In the genomic region with DNA sequence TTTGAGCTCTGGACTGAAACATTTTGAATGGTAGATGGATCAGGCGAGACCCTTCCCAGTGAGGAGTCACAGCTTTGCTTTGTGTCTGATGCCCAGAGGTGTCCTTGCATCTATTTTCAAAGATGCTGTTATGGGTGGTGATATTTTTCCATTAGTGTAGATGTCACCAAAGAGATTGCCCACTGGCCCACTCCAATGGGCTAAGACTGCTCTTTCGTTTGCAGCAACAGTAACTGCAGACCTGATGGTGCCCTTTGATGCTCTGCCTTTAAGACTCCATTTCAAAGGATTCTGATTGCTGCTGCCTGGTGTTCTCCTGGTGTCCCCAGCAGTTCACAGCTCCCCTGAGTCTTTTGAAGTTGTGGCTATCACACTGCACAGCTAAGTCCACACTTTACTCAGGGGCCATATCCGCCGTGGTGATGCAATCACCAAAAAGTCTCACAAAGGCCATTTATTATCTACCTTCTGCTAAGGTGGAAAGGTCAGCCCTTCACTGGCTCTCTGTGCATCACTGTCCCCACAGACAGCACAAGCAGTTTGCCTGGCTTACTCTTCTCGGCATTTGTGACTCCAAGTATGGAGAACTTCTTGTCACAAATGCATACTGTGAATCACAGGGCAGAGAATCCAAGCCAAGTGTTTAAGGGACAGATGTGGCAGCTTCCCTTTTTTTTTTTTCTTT, we compare ENCODE assay signal across 1 cellular context.
TF ChIP-seq lines count a peak whose summit lies in the region.

No MANE protein-coding gene starts in this region.

TF ChIP-seq in HepG2, 621 proteins besides CTCF, POLR2A, EP300 and RAD21 (continued from another document and continues in another):
- TF ChIP-seq, protein P1, sequence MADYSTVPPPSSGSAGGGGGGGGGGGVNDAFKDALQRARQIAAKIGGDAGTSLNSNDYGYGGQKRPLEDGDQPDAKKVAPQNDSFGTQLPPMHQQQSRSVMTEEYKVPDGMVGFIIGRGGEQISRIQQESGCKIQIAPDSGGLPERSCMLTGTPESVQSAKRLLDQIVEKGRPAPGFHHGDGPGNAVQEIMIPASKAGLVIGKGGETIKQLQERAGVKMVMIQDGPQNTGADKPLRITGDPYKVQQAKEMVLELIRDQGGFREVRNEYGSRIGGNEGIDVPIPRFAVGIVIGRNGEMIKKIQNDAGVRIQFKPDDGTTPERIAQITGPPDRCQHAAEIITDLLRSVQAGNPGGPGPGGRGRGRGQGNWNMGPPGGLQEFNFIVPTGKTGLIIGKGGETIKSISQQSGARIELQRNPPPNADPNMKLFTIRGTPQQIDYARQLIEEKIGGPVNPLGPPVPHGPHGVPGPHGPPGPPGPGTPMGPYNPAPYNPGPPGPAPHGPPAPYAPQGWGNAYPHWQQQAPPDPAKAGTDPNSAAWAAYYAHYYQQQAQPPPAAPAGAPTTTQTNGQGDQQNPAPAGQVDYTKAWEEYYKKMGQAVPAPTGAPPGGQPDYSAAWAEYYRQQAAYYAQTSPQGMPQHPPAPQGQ (CRISPR knock-in tag; IDR thresholded peaks at IDR 0.05; ENCODE audit: borderline replicate concordance) = no peak
- TF ChIP-seq ZNF441 (CRISPR knock-in tag; IDR thresholded peaks at IDR 0.05; ENCODE audit: borderline replicate concordance) = peak; percentile 80
- peak; percentile 98 for TF ChIP-seq HNF4G (IDR thresholded peaks at IDR 0.05; ENCODE audit: borderline replicate concordance, low read depth, low read length)
- peak; percentile 90; the same call in 1 of the 2 replicates for TF ChIP-seq HNF4G (CRISPR knock-in tag; IDR thresholded peaks at IDR 0.05; ENCODE audit: borderline replicate concordance, low read depth)
- 0 out of 2 replicates have a peak, but pooled peaks have one; percentile 86 for TF ChIP-seq SNAPC5 (CRISPR knock-in tag; IDR thresholded peaks at IDR 0.05; ENCODE audit: borderline replicate concordance)
- TF ChIP-seq ZBTB3 (CRISPR knock-in tag; IDR thresholded peaks at IDR 0.05; ENCODE audit: borderline replicate concordance, low read depth) = peak; percentile 98
- 0 out of 2 replicates have a peak, but pooled peaks have one; percentile 88 for TF ChIP-seq MAF1 (CRISPR knock-in tag; IDR thresholded peaks at IDR 0.05; ENCODE audit: borderline replicate concordance)
- TF ChIP-seq SKI (IDR thresholded peaks at IDR 0.05; ENCODE audit: partially characterized antibody) = peak; percentile 84
- TF ChIP-seq SRSF4 (IDR thresholded peaks at IDR 0.05; ENCODE audit: low read depth, low read length, poor library complexity, severe bottlenecking) = no peak
- peak; percentile 69; the same call in 1 of the 2 replicates for TF ChIP-seq ATF5 (CRISPR knock-in tag; IDR thresholded peaks at IDR 0.05; ENCODE audit: low read depth)
- no peak for TF ChIP-seq ZNF468 (CRISPR knock-in tag; IDR thresholded peaks at IDR 0.05)
- no peak for TF ChIP-seq HMGA1 (CRISPR knock-in tag; conservative IDR thresholded peaks at IDR 0.05)
- TF ChIP-seq, protein P2, sequence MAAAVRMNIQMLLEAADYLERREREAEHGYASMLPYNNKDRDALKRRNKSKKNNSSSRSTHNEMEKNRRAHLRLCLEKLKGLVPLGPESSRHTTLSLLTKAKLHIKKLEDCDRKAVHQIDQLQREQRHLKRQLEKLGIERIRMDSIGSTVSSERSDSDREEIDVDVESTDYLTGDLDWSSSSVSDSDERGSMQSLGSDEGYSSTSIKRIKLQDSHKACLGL (CRISPR knock-in tag; IDR thresholded peaks at IDR 0.05) = no peak
- no peak for TF ChIP-seq ZNF660 (CRISPR knock-in tag; IDR thresholded peaks at IDR 0.05; ENCODE audit: borderline replicate concordance, low read depth)
- TF ChIP-seq ZNF20 (CRISPR knock-in tag; IDR thresholded peaks at IDR 0.05) = no peak; the same call in 1 of the 2 replicates
- peak; percentile 46 for TF ChIP-seq ZNF724P (CRISPR knock-in tag; IDR thresholded peaks at IDR 0.05; ENCODE audit: borderline replicate concordance)
- no peak for TF ChIP-seq ETS1 (CRISPR knock-in tag; IDR thresholded peaks at IDR 0.05)
- peak; percentile 98 for TF ChIP-seq ZBTB39 (CRISPR knock-in tag; IDR thresholded peaks at IDR 0.05)
- peak; percentile 73; the same call in 1 of the 2 replicates for TF ChIP-seq FOSL1 (CRISPR knock-in tag; IDR thresholded peaks at IDR 0.05; ENCODE audit: borderline replicate concordance)
- TF ChIP-seq, protein P3, sequence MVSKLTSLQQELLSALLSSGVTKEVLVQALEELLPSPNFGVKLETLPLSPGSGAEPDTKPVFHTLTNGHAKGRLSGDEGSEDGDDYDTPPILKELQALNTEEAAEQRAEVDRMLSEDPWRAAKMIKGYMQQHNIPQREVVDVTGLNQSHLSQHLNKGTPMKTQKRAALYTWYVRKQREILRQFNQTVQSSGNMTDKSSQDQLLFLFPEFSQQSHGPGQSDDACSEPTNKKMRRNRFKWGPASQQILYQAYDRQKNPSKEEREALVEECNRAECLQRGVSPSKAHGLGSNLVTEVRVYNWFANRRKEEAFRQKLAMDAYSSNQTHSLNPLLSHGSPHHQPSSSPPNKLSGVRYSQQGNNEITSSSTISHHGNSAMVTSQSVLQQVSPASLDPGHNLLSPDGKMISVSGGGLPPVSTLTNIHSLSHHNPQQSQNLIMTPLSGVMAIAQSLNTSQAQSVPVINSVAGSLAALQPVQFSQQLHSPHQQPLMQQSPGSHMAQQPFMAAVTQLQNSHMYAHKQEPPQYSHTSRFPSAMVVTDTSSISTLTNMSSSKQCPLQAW (CRISPR knock-in tag; IDR thresholded peaks at IDR 0.05) = peak; percentile 99
- TF ChIP-seq, protein P4, sequence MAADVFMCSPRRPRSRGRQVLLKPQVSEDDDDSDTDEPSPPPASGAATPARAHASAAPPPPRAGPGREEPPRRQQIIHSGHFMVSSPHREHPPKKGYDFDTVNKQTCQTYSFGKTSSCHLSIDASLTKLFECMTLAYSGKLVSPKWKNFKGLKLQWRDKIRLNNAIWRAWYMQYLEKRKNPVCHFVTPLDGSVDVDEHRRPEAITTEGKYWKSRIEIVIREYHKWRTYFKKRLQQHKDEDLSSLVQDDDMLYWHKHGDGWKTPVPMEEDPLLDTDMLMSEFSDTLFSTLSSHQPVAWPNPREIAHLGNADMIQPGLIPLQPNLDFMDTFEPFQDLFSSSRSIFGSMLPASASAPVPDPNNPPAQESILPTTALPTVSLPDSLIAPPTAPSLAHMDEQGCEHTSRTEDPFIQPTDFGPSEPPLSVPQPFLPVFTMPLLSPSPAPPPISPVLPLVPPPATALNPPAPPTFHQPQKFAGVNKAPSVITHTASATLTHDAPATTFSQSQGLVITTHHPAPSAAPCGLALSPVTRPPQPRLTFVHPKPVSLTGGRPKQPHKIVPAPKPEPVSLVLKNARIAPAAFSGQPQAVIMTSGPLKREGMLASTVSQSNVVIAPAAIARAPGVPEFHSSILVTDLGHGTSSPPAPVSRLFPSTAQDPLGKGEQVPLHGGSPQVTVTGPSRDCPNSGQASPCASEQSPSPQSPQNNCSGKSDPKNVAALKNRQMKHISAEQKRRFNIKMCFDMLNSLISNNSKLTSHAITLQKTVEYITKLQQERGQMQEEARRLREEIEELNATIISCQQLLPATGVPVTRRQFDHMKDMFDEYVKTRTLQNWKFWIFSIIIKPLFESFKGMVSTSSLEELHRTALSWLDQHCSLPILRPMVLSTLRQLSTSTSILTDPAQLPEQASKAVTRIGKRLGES (CRISPR knock-in tag; IDR thresholded peaks at IDR 0.05; ENCODE audit: borderline replicate concordance) = peak; percentile 90; the same call in 1 of the 2 replicates
- peak; percentile 88; the same call in 1 of the 2 replicates for TF ChIP-seq IRF1 (CRISPR knock-in tag; IDR thresholded peaks at IDR 0.05; ENCODE audit: low read depth)
- TF ChIP-seq SMYD3 (CRISPR knock-in tag; IDR thresholded peaks at IDR 0.05) = peak; percentile 98
- peak; percentile 61; the same call in 1 of the 2 replicates for TF ChIP-seq ZNF230 (CRISPR knock-in tag; IDR thresholded peaks at IDR 0.05)
- TF ChIP-seq RBFOX2 (IDR thresholded peaks at IDR 0.05; ENCODE audit: low read depth, low read length) = peak; percentile 84
- TF ChIP-seq BATF2 (CRISPR knock-in tag; IDR thresholded peaks at IDR 0.05) = no peak
- TF ChIP-seq ARHGAP35 (CRISPR knock-in tag; IDR thresholded peaks at IDR 0.05; ENCODE audit: borderline replicate concordance) = no peak; the same call in 1 of the 2 replicates
- peak; percentile 100 for TF ChIP-seq MED13 (CRISPR knock-in tag; IDR thresholded peaks at IDR 0.05)
- TF ChIP-seq TBX2 (CRISPR knock-in tag; IDR thresholded peaks at IDR 0.05; ENCODE audit: borderline replicate concordance) = peak; percentile 100
- TF ChIP-seq ZNF350 (CRISPR knock-in tag; IDR thresholded peaks at IDR 0.05; ENCODE audit: borderline replicate concordance, low read depth) = peak; percentile 95
- peak; percentile 26; the same call in 1 of the 2 replicates for TF ChIP-seq ZNF569 (CRISPR knock-in tag; IDR thresholded peaks at IDR 0.05; ENCODE audit: borderline replicate concordance)
- TF ChIP-seq BHLHE40 (IDR thresholded peaks at IDR 0.05; ENCODE audit: low read length) = peak; percentile 64
- peak; percentile 78; the same call in 1 of the 2 replicates for TF ChIP-seq ZNF891 (CRISPR knock-in tag; IDR thresholded peaks at IDR 0.05)
- peak; percentile 85 for TF ChIP-seq NR2C2 (CRISPR knock-in tag; IDR thresholded peaks at IDR 0.05; ENCODE audit: borderline replicate concordance)
- TF ChIP-seq U2AF1 (optimal IDR thresholded peaks at IDR 0.05; ENCODE audit: low read depth, low read length) = no peak
- peak; percentile 94; the same call in 1 of the 2 replicates for TF ChIP-seq MEIS1 (CRISPR knock-in tag; IDR thresholded peaks at IDR 0.05; ENCODE audit: borderline replicate concordance)
- peak; percentile 99 for TF ChIP-seq CREM (IDR thresholded peaks at IDR 0.05)
- TF ChIP-seq CREM (CRISPR knock-in tag; IDR thresholded peaks at IDR 0.05) = no peak
- peak; percentile 96 for TF ChIP-seq SNAPC2 (CRISPR knock-in tag; IDR thresholded peaks at IDR 0.05)
- no peak; the same call in none of the 2 replicates for TF ChIP-seq ZNF572 (CRISPR knock-in tag; IDR thresholded peaks at IDR 0.05)
